ENCODE assay signal across 29 cellular contexts in genomic region chr10:83915801-83916200, GRCh38.
"Had no signal": no experiment of that assay in that cellular context is flagged by ENCODE, and none has a peak within 500 bp of the region (broad histone marks: within the 10 kb centered on the region; RNA-seq: fewer than 3 reads in every experiment).

No MANE protein-coding gene starts in this region.

- ATAC-seq: activated naive CD4-positive, alpha-beta T cell treated with anti-CD3 and anti-CD28 coated beads, Interleukin-2, amount 50 U/mL, for 72 hours; activated T-cell treated with anti-CD3 and anti-CD28 coated beads, Interleukin-2, amount 50 U/mL, for 72 hours; WTC11 had no signal

- FAIRE-seq: endometrium, endothelial cell of umbilical vein, frontal cortex had no signal

- H3K36me3 ChIP-seq: ascending aorta, breast epithelium, cardiac muscle cell, colonic mucosa had no signal

- H3K4me1 ChIP-seq: ascending aorta, breast epithelium, colonic mucosa had no signal

- DNase-seq: activated CD4-positive, alpha-beta memory T cell treated with anti-CD3 and anti-CD28 coated beads, Interleukin-2, amount 10 ng/mL, durations not matched to agents 7 days and 5 days; activated CD4-positive, alpha-beta T cell treated with anti-CD3 and anti-CD28 coated beads for 1 hour; activated CD4-positive, alpha-beta T cell treated with anti-CD3 and anti-CD28 coated beads for 4 hours; activated CD4-positive, alpha-beta T cell treated with anti-CD3 and anti-CD28 coated beads, Interleukin-2, amount 10 ng/mL, durations not matched to agents 7 days and 5 days; activated CD4-positive, alpha-beta T cell treated with anti-CD3 and anti-CD28 coated beads, Interleukin-2, amount 50 U/mL, for 4 hours; activated CD8-positive, alpha-beta memory T cell treated with anti-CD3 and anti-CD28 coated beads, Interleukin-2, amount 50 U/mL, for 48 hours; activated gamma-delta T cell; activated naive CD4-positive, alpha-beta T cell; activated naive CD4-positive, alpha-beta T cell treated with anti-CD3 and anti-CD28 coated beads, Interleukin-2, amount 10 ng/mL, durations not matched to agents 7 days and 5 days; activated naive CD8-positive, alpha-beta T cell treated with anti-CD3 and anti-CD28 coated beads, Interleukin-2, amount 10 ng/mL, durations not matched to agents 7 days and 5 days; activated T-cell treated with anti-CD3 and anti-CD28 coated beads for 4 hours; activated T-cell treated with anti-CD3 and anti-CD28 coated beads, Interleukin-2, amount 50 U/mL, for 24 hours; activated T-cell treated with anti-CD3 and anti-CD28 coated beads, Interleukin-2, amount 50 U/mL, for 72 hours; central memory CD4-positive, alpha-beta T cell; cerebellar nuclear complex; colonic mucosa; effector CD8-positive, alpha-beta T cell; foreskin fibroblast; T-helper 2 cell had no signal

- H3K4me3 ChIP-seq: ascending aorta, breast epithelium, cardiac muscle cell, colonic mucosa had no signal

- H3K27me3 ChIP-seq: ascending aorta, breast epithelium, cardiac muscle cell, colonic mucosa had no signal

- H3K27ac ChIP-seq: ascending aorta, breast epithelium, cardiac muscle cell, colonic mucosa, epithelial cell of prostate, VCaP had no signal

- H3K9me3 ChIP-seq: ascending aorta, breast epithelium, colonic mucosa had no signal
